ENCODE assay signal across 13 cellular contexts in genomic region chr18:2997429-2997828, GRCh38. TPM values are rescaled to one million over a fixed set of nuclear protein-coding genes. Genes with fewer than 3 reads are reported as not detected.
DNase-seq lines count a peak whose midpoint lies in the region; TF ChIP-seq lines count a peak whose summit lies in the region.
"Had no signal": no experiment of that assay in that cellular context is flagged by ENCODE, and none has a peak within 500 bp of the region (broad histone marks: within the 10 kb centered on the region; RNA-seq: fewer than 3 reads in every experiment).

No MANE protein-coding gene starts in this region.

- H3K4me1 ChIP-seq in iPS-20b (ENCODE audit: insufficient read depth, low read length): peaks cover 21% of the 10 kb centered on the region
- H3K4me1 ChIP-seq in suprapubic skin: peaks cover 29% of the 10 kb centered on the region
- peaks cover 31% of the 10 kb centered on the region for H3K4me1 ChIP-seq in vagina

- H3K27ac Mint-ChIP-seq in activated CD4-positive, alpha-beta T cell treated with anti-CD3 and anti-CD28 coated beads, Interleukin-2, amount 10 ng/mL, durations not matched to agents 7 days and 5 days: peak overlapping the region; percentile 85
- peak overlapping the region; percentile 94 for H3K27ac Mint-ChIP-seq in activated T-helper 1 cell treated with anti-CD3 and anti-CD28 coated beads, Interleukin-12 subunit alpha, Interleukin-12 subunit beta, Interleukin-2, Interleukin-4 antibody, amounts not matched to agents 30 ng/mL and 10 ng/mL and 1 ng/mL, durations not matched to agents 14 hours and 24 hours and 36 hours

- no peaks in the 10 kb centered on the region for H3K27me3 Mint-ChIP-seq in activated CD4-positive, alpha-beta T cell treated with anti-CD3 and anti-CD28 coated beads, Interleukin-2, amount 10 ng/mL, durations not matched to agents 7 days and 5 days
- H3K27me3 Mint-ChIP-seq in activated T-helper 1 cell treated with anti-CD3 and anti-CD28 coated beads, Interleukin-12 subunit alpha, Interleukin-12 subunit beta, Interleukin-2, Interleukin-4 antibody, amounts not matched to agents 30 ng/mL and 10 ng/mL and 1 ng/mL, durations not matched to agents 14 hours and 24 hours and 36 hours (ENCODE audit: insufficient read depth): no peaks in the 10 kb centered on the region

- no peak overlapping the region for H3K4me3 ChIP-seq in iPS-20b (ENCODE audit: low read length)
- H3K4me3 ChIP-seq in suprapubic skin: no peak overlapping the region
- no peak overlapping the region for H3K4me3 ChIP-seq in vagina
- H3K4me3 ChIP-seq: lung had no signal

- no peak for TF ChIP-seq EP300 in suprapubic skin (IDR thresholded peaks at IDR 0.05)

- H3K4me1 Mint-ChIP-seq in activated CD4-positive, alpha-beta T cell treated with anti-CD3 and anti-CD28 coated beads, Interleukin-2, amount 10 ng/mL, durations not matched to agents 7 days and 5 days: peaks cover 81% of the 10 kb centered on the region
- H3K4me1 Mint-ChIP-seq in activated T-helper 1 cell treated with anti-CD3 and anti-CD28 coated beads, Interleukin-12 subunit alpha, Interleukin-12 subunit beta, Interleukin-2, Interleukin-4 antibody, amounts not matched to agents 30 ng/mL and 10 ng/mL and 1 ng/mL, durations not matched to agents 14 hours and 24 hours and 36 hours (ENCODE audit: low read depth): peaks cover 85% of the 10 kb centered on the region

- CTCF ChIA-PET in activated CD4-positive, alpha-beta T cell treated with anti-CD3 and anti-CD28 coated beads, Interleukin-2, amount 10 ng/mL, durations not matched to agents 7 days and 5 days (lab: Charles Lee): interaction anchor here (1.0 to 1.9 kb wide), 8 partner anchors 11 to 249 kb away, joined by 3 to 10 read pairs (median 4); partner anchors contain the start of gene MYL12A

- no peak for TF ChIP-seq CTCF in suprapubic skin (IDR thresholded peaks at IDR 0.05)
- TF ChIP-seq CTCF in vagina (IDR thresholded peaks at IDR 0.05): no peak

- no peak for TF ChIP-seq POLR2A in suprapubic skin (IDR thresholded peaks at IDR 0.05)
- no peak for TF ChIP-seq POLR2A in vagina (IDR thresholded peaks at IDR 0.05)

- H3K27me3 ChIP-seq in iPS-20b (ENCODE audit: insufficient read depth, low read length): no peaks in the 10 kb centered on the region
- H3K27me3 ChIP-seq in suprapubic skin: no peaks in the 10 kb centered on the region
- H3K27me3 ChIP-seq in vagina: no peaks in the 10 kb centered on the region

- POLR2A ChIA-PET in activated CD4-positive, alpha-beta T cell treated with anti-CD3 and anti-CD28 coated beads, Interleukin-2, amount 10 ng/mL, durations not matched to agents 7 days and 5 days (lab: Charles Lee): interaction anchor here (0.5 to 1.5 kb wide), 3 partner anchors 16 to 68 kb away, joined by 3 read pairs; no protein-coding TSS in a partner anchor

- no peak overlapping the region for H3K4me3 Mint-ChIP-seq in activated CD4-positive, alpha-beta T cell treated with anti-CD3 and anti-CD28 coated beads, Interleukin-2, amount 10 ng/mL, durations not matched to agents 7 days and 5 days
- peak overlapping the region; percentile 67 for H3K4me3 Mint-ChIP-seq in activated T-helper 1 cell treated with anti-CD3 and anti-CD28 coated beads, Interleukin-12 subunit alpha, Interleukin-12 subunit beta, Interleukin-2, Interleukin-4 antibody, amounts not matched to agents 30 ng/mL and 10 ng/mL and 1 ng/mL, durations not matched to agents 14 hours and 24 hours and 36 hours

- H3K27ac ChIP-seq in iPS-20b (ENCODE audit: low read length): peak overlapping the region; percentile 10
- H3K27ac ChIP-seq in suprapubic skin: peak overlapping the region; percentile 2
- no peak overlapping the region for H3K27ac ChIP-seq in vagina

- intact Hi-C loops in activated T-helper 1 cell treated with anti-CD3 and anti-CD28 coated beads, Interleukin-12 subunit alpha, Interleukin-12 subunit beta, Interleukin-2, Interleukin-4 antibody, amounts not matched to agents 30 ng/mL and 10 ng/mL and 1 ng/mL, durations not matched to agents 14 hours and 24 hours and 36 hours (cut with micrococcal nuclease): loop anchor here (10.0 kb wide), 1 partner anchor 457 kb away; the partner anchor contains the start of gene TGIF1
- intact Hi-C loops in vagina (cut with DNase I): no loop called here

- H3K9me3 ChIP-seq in iPS-20b (ENCODE audit: insufficient read depth, low read depth, low read length): no peaks in the 10 kb centered on the region
- no peaks in the 10 kb centered on the region for H3K9me3 ChIP-seq in suprapubic skin
- H3K9me3 ChIP-seq in vagina: no peaks in the 10 kb centered on the region

- peak overlapping the region; percentile 50; the same call in 1 of the 2 replicates for H3K9ac ChIP-seq in iPS-20b (ENCODE audit: low read depth, low read length)

- DNase-seq in activated CD4-positive, alpha-beta T cell treated with anti-CD3 and anti-CD28 coated beads, Interleukin-2, amount 10 ng/mL, durations not matched to agents 7 days and 5 days: no peak
- no peak for DNase-seq in activated CD4-positive, alpha-beta T cell treated with anti-CD3 and anti-CD28 coated beads for 1 hour
- no peak for DNase-seq in activated T-helper 1 cell treated with anti-CD3 and anti-CD28 coated beads, Interleukin-12 subunit alpha, Interleukin-12 subunit beta, Interleukin-2, Interleukin-4 antibody, amounts not matched to agents 30 ng/mL and 10 ng/mL and 1 ng/mL, durations not matched to agents 14 hours and 24 hours and 36 hours (ENCODE audit: low spot score)
- DNase-seq in suprapubic skin (ENCODE audit: low spot score in 2 of 2) (no peak), NCI-H2171 treated with DMSO at 0.1 percent for 48 hours (lab: John Stamatoyannopoulos, UW) (no peak), GF-D8 (lab: John Stamatoyannopoulos, UW) (no peak), vagina (ENCODE audit: extremely low spot score in 2 of 2) (no peak)
- DNase-seq: cortex of kidney, EL, NCI-H146, retina had no signal

- H3K36me3 Mint-ChIP-seq in activated CD4-positive, alpha-beta T cell treated with anti-CD3 and anti-CD28 coated beads, Interleukin-2, amount 10 ng/mL, durations not matched to agents 7 days and 5 days (ENCODE audit: low read depth): peaks cover 34% of the 10 kb centered on the region
- peaks cover 31% of the 10 kb centered on the region for H3K36me3 Mint-ChIP-seq in activated T-helper 1 cell treated with anti-CD3 and anti-CD28 coated beads, Interleukin-12 subunit alpha, Interleukin-12 subunit beta, Interleukin-2, Interleukin-4 antibody, amounts not matched to agents 30 ng/mL and 10 ng/mL and 1 ng/mL, durations not matched to agents 14 hours and 24 hours and 36 hours (ENCODE audit: low read depth)

- H3K9me3 Mint-ChIP-seq in activated CD4-positive, alpha-beta T cell treated with anti-CD3 and anti-CD28 coated beads, Interleukin-2, amount 10 ng/mL, durations not matched to agents 7 days and 5 days: peaks cover 11% of the 10 kb centered on the region
- H3K9me3 Mint-ChIP-seq in activated T-helper 1 cell treated with anti-CD3 and anti-CD28 coated beads, Interleukin-12 subunit alpha, Interleukin-12 subunit beta, Interleukin-2, Interleukin-4 antibody, amounts not matched to agents 30 ng/mL and 10 ng/mL and 1 ng/mL, durations not matched to agents 14 hours and 24 hours and 36 hours: no peaks in the 10 kb centered on the region

- H3K36me3 ChIP-seq in iPS-20b (ENCODE audit: insufficient read depth, low read depth, low read length) (0 out of 2 replicates have a peak, but pooled peaks cover 3% of the 10 kb centered on the region), suprapubic skin (no peaks in the 10 kb centered on the region), vagina (no peaks in the 10 kb centered on the region)

RNA-seq across cellular contexts. Expression of gene LPIN2, which starts 15.5 kb away (rescaled TPM):
- total RNA-seq in activated CD4-positive, alpha-beta T cell treated with anti-CD3 and anti-CD28 coated beads, Interleukin-2, amount 10 ng/mL, durations not matched to agents 7 days and 5 days: 100 to 1,000 TPM in 1 of 2 experiments, 10 to 100 TPM in 1; 99.6 to 106 TPM
- total RNA-seq in activated T-helper 1 cell treated with anti-CD3 and anti-CD28 coated beads, Interleukin-12 subunit alpha, Interleukin-12 subunit beta, Interleukin-2, Interleukin-4 antibody, amounts not matched to agents 30 ng/mL and 10 ng/mL and 1 ng/mL, durations not matched to agents 14 hours and 24 hours and 36 hours: 86.6 and 91.8 TPM in 2 replicates
- total RNA-seq in suprapubic skin: 10 to 100 TPM in 1 of 4 donors, 1 to 10 TPM in 3; 7.2 to 11.2 (median 9.1) TPM
- total RNA-seq in vagina: 19.4 TPM
